In the genomic region with DNA sequence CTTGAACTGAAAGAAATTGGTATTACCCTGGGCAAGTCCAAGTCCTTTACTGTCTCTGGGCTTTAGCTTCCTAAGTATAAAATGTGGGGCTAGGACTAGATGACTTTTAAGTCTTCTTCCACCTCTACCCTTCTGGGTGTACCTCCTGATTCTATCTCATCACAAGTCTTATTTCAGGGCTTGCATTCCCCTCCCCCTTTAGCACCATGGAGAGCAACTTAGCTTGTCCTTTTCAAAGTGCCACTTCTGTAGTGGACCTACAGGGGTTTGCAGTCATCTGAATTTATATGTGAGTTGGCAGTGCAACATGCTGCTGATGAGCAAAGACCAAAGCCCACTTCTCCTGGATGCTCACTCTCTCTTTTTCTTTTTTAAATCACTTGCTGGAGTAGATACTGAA, we compare ENCODE assay signal across 1 cellular context.
TF ChIP-seq lines count a peak whose summit lies in the region.

No MANE protein-coding gene starts in this region.

TF ChIP-seq in SK-N-SH, 30 proteins besides CTCF, POLR2A, EP300 and RAD21 (continued from another document):
- TF ChIP-seq, protein P1, sequence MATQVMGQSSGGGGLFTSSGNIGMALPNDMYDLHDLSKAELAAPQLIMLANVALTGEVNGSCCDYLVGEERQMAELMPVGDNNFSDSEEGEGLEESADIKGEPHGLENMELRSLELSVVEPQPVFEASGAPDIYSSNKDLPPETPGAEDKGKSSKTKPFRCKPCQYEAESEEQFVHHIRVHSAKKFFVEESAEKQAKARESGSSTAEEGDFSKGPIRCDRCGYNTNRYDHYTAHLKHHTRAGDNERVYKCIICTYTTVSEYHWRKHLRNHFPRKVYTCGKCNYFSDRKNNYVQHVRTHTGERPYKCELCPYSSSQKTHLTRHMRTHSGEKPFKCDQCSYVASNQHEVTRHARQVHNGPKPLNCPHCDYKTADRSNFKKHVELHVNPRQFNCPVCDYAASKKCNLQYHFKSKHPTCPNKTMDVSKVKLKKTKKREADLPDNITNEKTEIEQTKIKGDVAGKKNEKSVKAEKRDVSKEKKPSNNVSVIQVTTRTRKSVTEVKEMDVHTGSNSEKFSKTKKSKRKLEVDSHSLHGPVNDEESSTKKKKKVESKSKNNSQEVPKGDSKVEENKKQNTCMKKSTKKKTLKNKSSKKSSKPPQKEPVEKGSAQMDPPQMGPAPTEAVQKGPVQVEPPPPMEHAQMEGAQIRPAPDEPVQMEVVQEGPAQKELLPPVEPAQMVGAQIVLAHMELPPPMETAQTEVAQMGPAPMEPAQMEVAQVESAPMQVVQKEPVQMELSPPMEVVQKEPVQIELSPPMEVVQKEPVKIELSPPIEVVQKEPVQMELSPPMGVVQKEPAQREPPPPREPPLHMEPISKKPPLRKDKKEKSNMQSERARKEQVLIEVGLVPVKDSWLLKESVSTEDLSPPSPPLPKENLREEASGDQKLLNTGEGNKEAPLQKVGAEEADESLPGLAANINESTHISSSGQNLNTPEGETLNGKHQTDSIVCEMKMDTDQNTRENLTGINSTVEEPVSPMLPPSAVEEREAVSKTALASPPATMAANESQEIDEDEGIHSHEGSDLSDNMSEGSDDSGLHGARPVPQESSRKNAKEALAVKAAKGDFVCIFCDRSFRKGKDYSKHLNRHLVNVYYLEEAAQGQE (IDR thresholded peaks at IDR 0.05; ENCODE audit: low read depth, low read length) = peak; percentile 43; the same call in 1 of the 2 replicates
